In genomic region chr17:79574108-79574507, GRCh38 we compare ENCODE assay signal across 19 cellular contexts. TPM values are rescaled to one million over a fixed set of nuclear protein-coding genes. Genes with fewer than 3 reads are reported as not detected.
A peak's percentile ranks its signal among the peaks of the same experiment; 100 is the strongest.
DNase-seq lines count a peak whose midpoint lies in the region; ATAC-seq and TF ChIP-seq lines count a peak whose summit lies in the region.
"Had no signal": no experiment of that assay in that cellular context is flagged by ENCODE, and none has a peak within 500 bp of the region (broad histone marks: within the 10 kb centered on the region; RNA-seq: fewer than 3 reads in every experiment).

No MANE protein-coding gene starts in this region.

- no TSS peak for BruUV-seq in PC-3 (replicated peaks; lab: Mats Ljungman, UMichigan)

- H3K79me2 ChIP-seq in PC-3 (ENCODE audit: low read length): no peaks in the 10 kb centered on the region

- ATAC-seq in PC-3: no peak
- no peak for ATAC-seq in Right ventricle myocardium inferior
- ATAC-seq: GM12878 had no signal

- H3K9ac ChIP-seq in PC-3 (ENCODE audit: low read length): no peak overlapping the region

- TF ChIP-seq CTCF in PC-3 (conservative IDR thresholded peaks at IDR 0.05; ENCODE audit: low read depth, low read length) (no peak), fibroblast of mammary gland (conservative IDR thresholded peaks at IDR 0.05; ENCODE audit: control insufficient read depth, insufficient read depth, low read depth, low read length) (no peak)

- H3K9me3 ChIP-seq in PC-3 (ENCODE audit: low read length): 0 out of 2 replicates have a peak, but pooled peaks cover 5% of the 10 kb centered on the region

- H3K4me3 ChIP-seq in PC-3 (ENCODE audit: low read length) (no peak overlapping the region), fibroblast of mammary gland (ENCODE audit: control insufficient read depth, low read depth, low read length) (no peak overlapping the region)
- H3K4me3 ChIP-seq: GM12878 had no signal

- H2AFZ ChIP-seq in PC-3 (ENCODE audit: low read length): no peak overlapping the region

- CTCF ChIA-PET in PC-3 (lab: Charles Lee): no interaction called here

- H3K9me2 ChIP-seq in PC-3 (replicated peaks; ENCODE audit: low read length): no peaks in the 10 kb centered on the region

- H3K4me1 ChIP-seq in PC-3 (ENCODE audit: insufficient read depth, low read length): 0 out of 2 replicates have a peak, but pooled peaks cover 4% of the 10 kb centered on the region

- DNase-seq in Daoy (ENCODE audit: low read depth) (peak; percentile 64), PC-3 (peak; percentile 23), fibroblast of mammary gland (ENCODE audit: low read depth) (peak; percentile 14), posterior vena cava (ENCODE audit: low spot score) (peak; percentile 19), Right ventricle myocardium inferior (ENCODE audit: missing footprints) (no peak), SK-N-DZ (ENCODE audit: low spot score) (no peak), mucosa of gallbladder (ENCODE audit: low spot score) (no peak)
- no peak for DNase-seq in activated CD8-positive, alpha-beta memory T cell treated with anti-CD3 and anti-CD28 coated beads, Interleukin-2, amount 50 U/mL, for 4 hours
- DNase-seq: COR-L47, DMS153, H9, NCI-H1694, NCI-H446, NCI-H748 treated with DMSO at 0.1 percent for 48 hours had no signal

- H3F3A ChIP-seq in PC-3 (ENCODE audit: low read length, unreplicated experiment): no peaks in the 10 kb centered on the region

- H3K4me2 ChIP-seq in PC-3 (ENCODE audit: low read length): no peak overlapping the region

- H4K20me1 ChIP-seq in PC-3 (ENCODE audit: low read length): no peaks in the 10 kb centered on the region

- intact Hi-C loops in PC-3 (cut with micrococcal nuclease) (no loop called here), posterior vena cava (cut with DNase I) (no loop called here), Right ventricle myocardium inferior (cut with DNase I) (no loop called here)

- no peak overlapping the region for H3K27ac ChIP-seq in PC-3 (ENCODE audit: low read length)

- peaks cover 60% of the 10 kb centered on the region for H3K27me3 ChIP-seq in PC-3 (ENCODE audit: low read length)

- H3K36me3 ChIP-seq in PC-3 (ENCODE audit: low read depth, low read length): no peaks in the 10 kb centered on the region

- POLR2A ChIA-PET in PC-3 (lab: Charles Lee; ENCODE audit: unreplicated experiment): no interaction called here

RNA-seq across cellular contexts. Expression of gene RBFOX3, which starts 36.7 kb away (rescaled TPM):
- not detected in 2 replicates for total RNA-seq in Daoy (2014; rRNA removed; shearing (Covaris generic))
- total RNA-seq in PC-3 (2014; rRNA removed) (not detected in 2 replicates), posterior vena cava (10 to 100 TPM in 1 of 2 donors, 1 to 10 TPM in 1; 7.1 to 21.6 TPM), Right ventricle myocardium inferior (not detected), mucosa of gallbladder (0.23 TPM)
- polyA plus RNA-seq in SK-N-DZ (2014; cell fraction: cytosol; rRNA removed): 0.24 TPM in 1 of 2 replicates, not detected in the other
- polyA plus RNA-seq in SK-N-DZ (2014; cell fraction: nucleus; rRNA removed): not detected in 2 replicates
- total RNA-seq: A673, G401, GM12878 had no signal
- polyA plus RNA-seq: CD14-positive monocyte, IgD-negative memory B cell had no signal

Comparison
In these comparisons a context has a peak if more than half of its experiments do, and no peak if none do; other contexts are left out.
1. DNase-seq: peak in Daoy (single experiment), PC-3 (single experiment), fibroblast of mammary gland (single experiment) and posterior vena cava (single experiment); none in Right ventricle myocardium inferior (single experiment), SK-N-DZ (single experiment), activated CD8-positive, alpha-beta memory T cell treated with anti-CD3 and anti-CD28 coated beads, Interleukin-2, amount 50 U/mL, for 4 hours (single experiment) and mucosa of gallbladder (single experiment).